21 cellular contexts compared by ENCODE assay signal in genomic region chr13:83732755-83733154, GRCh38.
DNase-seq lines count a peak whose midpoint lies in the region; ATAC-seq, FAIRE-seq and TF ChIP-seq lines count a peak whose summit lies in the region.
"Had no signal": no experiment of that assay in that cellular context is flagged by ENCODE, and none has a peak within 500 bp of the region (broad histone marks: within the 10 kb centered on the region; RNA-seq: fewer than 3 reads in every experiment).

No MANE protein-coding gene starts in this region.

- H3K27me3 Mint-ChIP-seq in activated T-helper 1 cell treated with anti-CD3 and anti-CD28 coated beads, Interleukin-12 subunit alpha, Interleukin-12 subunit beta, Interleukin-2, Interleukin-4 antibody, amounts not matched to agents 30 ng/mL and 10 ng/mL and 1 ng/mL, durations not matched to agents 14 hours and 24 hours and 36 hours (ENCODE audit: insufficient read depth) = no peaks in the 10 kb centered on the region
- no peaks in the 10 kb centered on the region for H3K27me3 Mint-ChIP-seq in activated CD4-positive, alpha-beta memory T cell treated with anti-CD3 and anti-CD28 coated beads for 36 hours
- H3K27me3 Mint-ChIP-seq: CD4-positive, alpha-beta T cell; T-helper 17 cell had no signal

- 4% methylated on average over 3 of the region's 3 CpGs for WGBS in GM12878 (ENCODE audit: insufficient coverage, insufficient replicate concordance, low lambda C conversion rate, missing lambda C conversion rate)

- FAIRE-seq in GM12878 (lab: Jason Lieb, UNC) = no peak
- FAIRE-seq: GM18507, GM19239 had no signal

- H3K27ac ChIP-seq in GM12878 (ENCODE audit: control insufficient read depth, insufficient read depth) (no peak overlapping the region), substantia nigra (ENCODE audit: low read depth, low read length, poor library complexity, severe bottlenecking) (peak overlapping the region; percentile 65)

- no peak overlapping the region for H3K4me2 ChIP-seq in GM12878 (ENCODE audit: control insufficient read depth, insufficient read depth)

- no peak overlapping the region for H3K4me3 ChIP-seq in GM12878
- H3K4me3 ChIP-seq: MG63 had no signal

- no peak for TF ChIP-seq EP300 in GM12878 (IDR thresholded peaks at IDR 0.05; ENCODE audit: borderline replicate concordance in 1 of 2, control insufficient read depth in 1 of 2, low read depth in 2 of 2, low read length in 2 of 2)

- CTCF ChIA-PET in GM12878 (lab: Yijun Ruan, JAX) = no interaction called here
- CTCF ChIA-PET in activated CD4-positive, alpha-beta memory T cell treated with anti-CD3 and anti-CD28 coated beads for 36 hours (lab: Charles Lee) = no interaction called here

- H3K9me3 ChIP-seq in GM12878 (replicated peaks; ENCODE audit: control insufficient read depth, insufficient read depth, low read length) = no peaks in the 10 kb centered on the region
- H3K9me3 ChIP-seq: MG63 had no signal

- POLR2A ChIA-PET in GM12878 (lab: Charles Lee) = no interaction called here
- POLR2A ChIA-PET in activated CD4-positive, alpha-beta memory T cell treated with anti-CD3 and anti-CD28 coated beads for 36 hours (lab: Charles Lee) = no interaction called here

- H3K36me3 ChIP-seq in GM12878 (ENCODE audit: control insufficient read depth in 2 of 2, insufficient read depth in 2 of 2, low read length in 1 of 2) = no peaks in the 10 kb centered on the region
- H3K36me3 ChIP-seq: MG63 had no signal

- SMC1A ChIA-PET in GM12878 (lab: Charles Lee; ENCODE audit: uncharacterized antibody, unreplicated experiment) = no interaction called here

- RAD21 ChIA-PET in GM12878 (lab: Charles Lee; ENCODE audit: unreplicated experiment) = no interaction called here

- no peaks in the 10 kb centered on the region for H3K79me2 ChIP-seq in GM12878 (ENCODE audit: control insufficient read depth, insufficient read depth, low read length)

- DNase-seq in EL (peak; percentile 6), GM12878 (ENCODE audit: low read depth, low spot score) (no peak), substantia nigra (lab: John Stamatoyannopoulos, UW) (no peak)
- no peak for DNase-seq in activated T-helper 1 cell treated with anti-CD3 and anti-CD28 coated beads, Interleukin-12 subunit alpha, Interleukin-12 subunit beta, Interleukin-2, Interleukin-4 antibody, amounts not matched to agents 30 ng/mL and 10 ng/mL and 1 ng/mL, durations not matched to agents 14 hours and 24 hours and 36 hours (ENCODE audit: low spot score)
- no peak for DNase-seq in activated CD4-positive, alpha-beta memory T cell treated with anti-CD3 and anti-CD28 coated beads for 36 hours
- DNase-seq in activated T-cell treated with anti-CD3 and anti-CD28 coated beads, Interleukin-2, amount 50 U/mL, for 48 hours = no peak
- DNase-seq: CD4-positive, alpha-beta T cell; DND-41; Karpas-422; MG63; NCI-H1048; NCI-H1417 treated with DMSO at 0.1 percent for 48 hours; NCI-H187; NCI-H774; PC-3; Right ventricle myocardium superior; SW 1271; T-helper 17 cell had no signal

- no peak overlapping the region for H3K4me3 Mint-ChIP-seq in activated T-helper 1 cell treated with anti-CD3 and anti-CD28 coated beads, Interleukin-12 subunit alpha, Interleukin-12 subunit beta, Interleukin-2, Interleukin-4 antibody, amounts not matched to agents 30 ng/mL and 10 ng/mL and 1 ng/mL, durations not matched to agents 14 hours and 24 hours and 36 hours
- H3K4me3 Mint-ChIP-seq in activated CD4-positive, alpha-beta memory T cell treated with anti-CD3 and anti-CD28 coated beads for 36 hours = no peak overlapping the region
- H3K4me3 Mint-ChIP-seq: CD4-positive, alpha-beta T cell; T-helper 17 cell had no signal

- no peak for TF ChIP-seq POLR2A in GM12878 (IDR thresholded peaks at IDR 0.05; ENCODE audit: low read depth, low read length)

- H3K9ac ChIP-seq in GM12878 (ENCODE audit: control insufficient read depth, insufficient read depth, low read length) = no peak overlapping the region

- H4K20me1 ChIP-seq in GM12878 (ENCODE audit: control insufficient read depth, insufficient read depth) = no peaks in the 10 kb centered on the region

- no peak overlapping the region for H2AFZ ChIP-seq in GM12878 (ENCODE audit: control insufficient read depth, low read depth, low read length)

- intact Hi-C loops in GM12878 (cut with micrococcal nuclease; ENCODE audit: unreplicated experiment) = no loop called here
- intact Hi-C loops in activated T-helper 1 cell treated with anti-CD3 and anti-CD28 coated beads, Interleukin-12 subunit alpha, Interleukin-12 subunit beta, Interleukin-2, Interleukin-4 antibody, amounts not matched to agents 30 ng/mL and 10 ng/mL and 1 ng/mL, durations not matched to agents 14 hours and 24 hours and 36 hours (cut with micrococcal nuclease) = no loop called here
- intact Hi-C loops in activated CD4-positive, alpha-beta memory T cell treated with anti-CD3 and anti-CD28 coated beads for 36 hours (cut with micrococcal nuclease) = no loop called here

- no peak for TF ChIP-seq RAD21 in GM12878 (IDR thresholded peaks at IDR 0.05; ENCODE audit: insufficient read depth, low read depth, low read length)

- H3K4me1 ChIP-seq in GM12878 (ENCODE audit: control insufficient read depth, insufficient read depth, low read length) = no peaks in the 10 kb centered on the region

- in situ Hi-C loops in GM12878 (cut with MboI) = no loop called here

- H3K4me1 Mint-ChIP-seq in activated T-helper 1 cell treated with anti-CD3 and anti-CD28 coated beads, Interleukin-12 subunit alpha, Interleukin-12 subunit beta, Interleukin-2, Interleukin-4 antibody, amounts not matched to agents 30 ng/mL and 10 ng/mL and 1 ng/mL, durations not matched to agents 14 hours and 24 hours and 36 hours (ENCODE audit: low read depth) = no peaks in the 10 kb centered on the region
- no peaks in the 10 kb centered on the region for H3K4me1 Mint-ChIP-seq in activated CD4-positive, alpha-beta memory T cell treated with anti-CD3 and anti-CD28 coated beads for 36 hours (ENCODE audit: low read depth)
- H3K4me1 Mint-ChIP-seq: T-helper 17 cell had no signal

- no peak for TF ChIP-seq CTCF in GM12878 (IDR thresholded peaks at IDR 0.05 in 2 of 3, conservative IDR thresholded peaks at IDR 0.05 in 1 of 3; ENCODE audit: control insufficient read depth in 2 of 3, extremely low read depth in 1 of 3, insufficient read depth in 1 of 3, low read depth in 3 of 3, low read length in 3 of 3)

- H3K9me3 Mint-ChIP-seq in activated T-helper 1 cell treated with anti-CD3 and anti-CD28 coated beads, Interleukin-12 subunit alpha, Interleukin-12 subunit beta, Interleukin-2, Interleukin-4 antibody, amounts not matched to agents 30 ng/mL and 10 ng/mL and 1 ng/mL, durations not matched to agents 14 hours and 24 hours and 36 hours = no peaks in the 10 kb centered on the region
- H3K9me3 Mint-ChIP-seq in activated CD4-positive, alpha-beta memory T cell treated with anti-CD3 and anti-CD28 coated beads for 36 hours = no peaks in the 10 kb centered on the region
- H3K9me3 Mint-ChIP-seq: CD4-positive, alpha-beta T cell had no signal

- no TSS peak for BruUV-seq in GM12878 (replicated peaks; lab: Mats Ljungman, UMichigan)

- ATAC-seq in HG03025 (IDR thresholded peaks at IDR 0.05; ENCODE audit: low FRiP score, unreplicated experiment) = peak; percentile 67
- ATAC-seq in GM12878 = peak; percentile 42; the same call in 2 of the 3 replicates
- ATAC-seq: PC-3, T-helper 17 cell had no signal

- no peaks in the 10 kb centered on the region for H3K36me3 Mint-ChIP-seq in activated T-helper 1 cell treated with anti-CD3 and anti-CD28 coated beads, Interleukin-12 subunit alpha, Interleukin-12 subunit beta, Interleukin-2, Interleukin-4 antibody, amounts not matched to agents 30 ng/mL and 10 ng/mL and 1 ng/mL, durations not matched to agents 14 hours and 24 hours and 36 hours (ENCODE audit: low read depth)
- H3K36me3 Mint-ChIP-seq in activated CD4-positive, alpha-beta memory T cell treated with anti-CD3 and anti-CD28 coated beads for 36 hours = no peaks in the 10 kb centered on the region

- no peaks in the 10 kb centered on the region for H3K27me3 ChIP-seq in GM12878 (replicated peaks in 1 of 2; ENCODE audit: control insufficient read depth in 2 of 2, insufficient read depth in 2 of 2, low read length in 1 of 2)
- H3K27me3 ChIP-seq: MG63 had no signal

- no peak overlapping the region for H3K27ac Mint-ChIP-seq in activated T-helper 1 cell treated with anti-CD3 and anti-CD28 coated beads, Interleukin-12 subunit alpha, Interleukin-12 subunit beta, Interleukin-2, Interleukin-4 antibody, amounts not matched to agents 30 ng/mL and 10 ng/mL and 1 ng/mL, durations not matched to agents 14 hours and 24 hours and 36 hours
- H3K27ac Mint-ChIP-seq in activated CD4-positive, alpha-beta memory T cell treated with anti-CD3 and anti-CD28 coated beads for 36 hours = no peak overlapping the region
- H3K27ac Mint-ChIP-seq: CD4-positive, alpha-beta T cell; T-helper 17 cell had no signal

TF ChIP-seq in GM12878, 131 proteins besides CTCF, POLR2A, EP300 and RAD21:
- no peak for TF ChIP-seq ZBTB33 (IDR thresholded peaks at IDR 0.05)
